ENCODE assay signal across 9 cellular contexts in the genomic region with DNA sequence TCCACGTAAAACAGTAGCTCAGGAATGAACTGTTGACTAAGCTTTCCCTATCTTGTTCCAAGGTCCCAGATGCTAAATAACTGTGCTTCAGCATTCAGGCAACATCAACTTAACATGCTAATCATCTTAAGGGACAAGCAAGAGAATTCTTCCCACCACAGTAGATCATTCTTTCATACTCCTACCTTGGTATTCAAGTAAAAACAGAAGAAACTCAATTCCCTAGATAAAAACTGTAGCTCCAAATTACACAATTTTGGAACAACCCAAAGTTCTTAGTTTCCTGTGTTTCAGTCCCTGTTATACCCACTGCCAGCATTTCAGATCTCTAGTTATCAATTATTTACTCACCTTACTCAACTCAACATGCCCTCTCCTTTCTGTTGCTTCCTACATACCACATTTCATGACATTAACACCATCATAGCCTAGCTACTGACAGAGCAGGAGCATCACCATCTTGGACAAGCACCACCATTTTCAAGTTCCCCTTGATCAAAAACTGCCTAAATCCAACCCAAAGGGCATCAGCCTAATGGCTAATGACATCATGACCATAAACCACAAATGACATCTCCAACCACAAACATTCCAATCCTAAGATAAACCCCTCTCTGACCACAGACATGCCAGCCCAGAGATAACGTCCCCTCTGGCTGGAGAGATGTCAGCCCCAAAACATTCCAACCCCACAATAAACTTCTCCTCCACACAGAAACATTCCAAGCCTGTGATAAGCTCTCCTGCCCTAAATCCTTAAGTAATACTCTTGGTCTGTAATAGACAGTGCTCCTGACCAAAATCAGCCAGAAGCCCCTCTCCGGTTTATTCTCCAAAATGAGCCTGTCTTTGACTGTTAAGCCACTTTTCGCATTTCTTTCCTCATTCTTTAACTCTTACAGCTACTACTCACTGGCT.
A peak's percentile ranks its signal among the peaks of the same experiment; 100 is the strongest.
DNase-seq lines count a peak whose midpoint lies in the region; ATAC-seq, FAIRE-seq and TF ChIP-seq lines count a peak whose summit lies in the region.
"Had no signal": no experiment of that assay in that cellular context is flagged by ENCODE, and none has a peak within 500 bp of the region (broad histone marks: within the 10 kb centered on the region; RNA-seq: fewer than 3 reads in every experiment).

No MANE protein-coding gene starts in this region.

- WGBS in pancreas, 2 donors = 61 to 74% methylated on average over 4 of the region's 4 CpGs

- H3K36me3 Mint-ChIP-seq in GM23338 (ENCODE audit: low read depth) = no peaks in the 10 kb centered on the region

- ATAC-seq in GM23338 (no peak), pancreas (peak in 3 of 4 donors; percentile 15 to 23 (median 17)), HG03342 (IDR thresholded peaks at IDR 0.05; ENCODE audit: unreplicated experiment) (no peak)

- TF ChIP-seq CTCF in GM23338 (conservative IDR thresholded peaks at IDR 0.05; ENCODE audit: low read depth in 2 of 2) (no peak), epithelial cell of esophagus (IDR thresholded peaks at IDR 0.05; ENCODE audit: insufficient read depth, low read depth, low read length, missing control alignments) (no peak), pancreas (IDR thresholded peaks at IDR 0.05) (no peak)

- no peaks in the 10 kb centered on the region for H3K9me2 ChIP-seq in GM23338 (ENCODE audit: insufficient read depth)

- H3K4me1 Mint-ChIP-seq in GM23338 = peaks cover 63% of the 10 kb centered on the region

- no peaks in the 10 kb centered on the region for H3F3A ChIP-seq in GM23338 (replicated peaks; ENCODE audit: low read depth)

- H3K36me3 ChIP-seq in GM23338 (ENCODE audit: insufficient read depth) (no peaks in the 10 kb centered on the region), pancreas (no peaks in the 10 kb centered on the region), HAP-1 (replicated peaks) (no peaks in the 10 kb centered on the region)
- H3K36me3 ChIP-seq: thyroid gland had no signal

- H3K4me3 ChIP-seq in GM23338 = no peak overlapping the region
- no peak overlapping the region for H3K4me3 ChIP-seq in epithelial cell of esophagus (ENCODE audit: low read length)
- no peak overlapping the region for H3K4me3 ChIP-seq in pancreas
- no peak overlapping the region for H3K4me3 ChIP-seq in HAP-1
- H3K4me3 ChIP-seq: thyroid gland had no signal

- no peak overlapping the region for H3K4me2 ChIP-seq in GM23338

- peaks cover 57% of the 10 kb centered on the region for H4K20me1 ChIP-seq in GM23338 (replicated peaks; ENCODE audit: insufficient read depth)

- in situ Hi-C loops in HAP-1 (cut with MboI; ENCODE audit: low sequenced_read_pairs) = no loop called here

- H3K27me3 ChIP-seq in GM23338 (ENCODE audit: insufficient read depth) (no peaks in the 10 kb centered on the region), pancreas (no peaks in the 10 kb centered on the region), HAP-1 (ENCODE audit: low read depth) (no peaks in the 10 kb centered on the region)
- H3K27me3 ChIP-seq: thyroid gland had no signal

- no peak overlapping the region for H3K27ac ChIP-seq in GM23338 (ENCODE audit: low read depth)
- no peak overlapping the region for H3K27ac ChIP-seq in pancreas
- H3K27ac ChIP-seq: thyroid gland had no signal

- H3K27me3 Mint-ChIP-seq in GM23338 (ENCODE audit: insufficient read depth, low read depth, poor library complexity) = peaks cover 8% of the 10 kb centered on the region

- H3K27ac Mint-ChIP-seq in GM23338 = peak overlapping the region; percentile 47

- no peak overlapping the region for H2AFZ ChIP-seq in GM23338

- FAIRE-seq in pancreas (lab: Jason Lieb, UNC) = no peak

- no peak for DNase-seq in GM23338 (ENCODE audit: low spot score)
- DNase-seq in RKO (ENCODE audit: low spot score) = peak; percentile 39
- peak; percentile 18 for DNase-seq in epithelial cell of esophagus (ENCODE audit: low read depth)
- DNase-seq in pancreas = no peak
- no peak for DNase-seq in pons (ENCODE audit: low spot score)
- DNase-seq in cerebellum (ENCODE audit: low spot score) = no peak
- DNase-seq in HAP-1 (ENCODE audit: low spot score in 2 of 2) = no peak
- DNase-seq: thyroid gland had no signal

- H3K79me2 ChIP-seq in GM23338 (replicated peaks; ENCODE audit: insufficient read depth) = peaks cover 94% of the 10 kb centered on the region

- H3K4me1 ChIP-seq in GM23338 (ENCODE audit: insufficient read depth) (peaks cover 63% of the 10 kb centered on the region), pancreas (peaks cover 0 to 30% (median 20%) of the 10 kb centered on the region in 3 donors), HAP-1 (peaks cover 26% of the 10 kb centered on the region)

- H3K9me3 Mint-ChIP-seq in GM23338 = no peaks in the 10 kb centered on the region

- no peak overlapping the region; the same call in 2 of the 3 replicates for H3K4me3 Mint-ChIP-seq in GM23338

- H3K9me3 ChIP-seq in pancreas = no peaks in the 10 kb centered on the region
- H3K9me3 ChIP-seq in HAP-1 = no peaks in the 10 kb centered on the region
- H3K9me3 ChIP-seq: thyroid gland had no signal

- intact Hi-C loops in pancreas (cut with DNase I) = no loop called here

TF ChIP-seq in GM23338, 12 proteins besides CTCF, POLR2A, EP300 and RAD21:
- TF ChIP-seq ZNF331 (CRISPR knock-in tag; IDR thresholded peaks at IDR 0.05; ENCODE audit: low read depth) (no peak), EZH2 (IDR thresholded peaks at IDR 0.05; ENCODE audit: low read depth, unreplicated experiment) (no peak), STAT1 (IDR thresholded peaks at IDR 0.05; ENCODE audit: unreplicated experiment) (no peak), ZNF114 (CRISPR knock-in tag; IDR thresholded peaks at IDR 0.05) (no peak), CREB1 (CRISPR knock-in tag; IDR thresholded peaks at IDR 0.05; ENCODE audit: low read depth) (no peak)

Comparison
In these comparisons a context has a peak if more than half of its experiments do, and no peak if none do; other contexts are left out.
1. ATAC-seq: peak in pancreas (3 of 4); none in GM23338 (single experiment) and HG03342 (single experiment).
2. DNase-seq: peak in RKO (single experiment) and epithelial cell of esophagus (single experiment); none in GM23338 (single experiment), pancreas (0 of 6), pons (single experiment), cerebellum (single experiment) and HAP-1 (0 of 2).